ENCODE assay signal across 11 cellular contexts in the genomic region with DNA sequence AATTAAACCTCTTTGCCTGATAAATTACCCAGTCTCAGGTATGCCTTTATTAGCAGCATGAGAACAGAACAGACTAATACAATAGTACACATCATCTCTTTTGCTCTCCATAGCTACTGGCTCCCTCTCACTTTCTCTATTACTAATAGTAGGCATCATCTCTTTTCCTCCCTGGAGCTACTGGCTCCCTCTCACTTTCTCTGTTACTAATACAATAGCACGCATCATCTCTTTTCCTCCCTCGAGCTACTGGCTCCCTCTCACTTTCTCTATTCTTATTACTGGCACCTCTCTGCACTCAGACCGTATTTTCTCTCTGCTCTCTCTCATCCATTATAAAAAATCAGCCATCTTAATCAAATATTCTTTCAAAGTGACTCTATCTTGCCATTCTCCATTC. TPM values are rescaled to one million over a fixed set of nuclear protein-coding genes. Genes with fewer than 3 reads are reported as not detected.
A peak's percentile ranks its signal among the peaks of the same experiment; 100 is the strongest.
DNase-seq lines count a peak whose midpoint lies in the region; ATAC-seq and TF ChIP-seq lines count a peak whose summit lies in the region.
"Had no signal": no experiment of that assay in that cellular context is flagged by ENCODE, and none has a peak within 500 bp of the region (broad histone marks: within the 10 kb centered on the region; RNA-seq: fewer than 3 reads in every experiment).

No MANE protein-coding gene starts in this region.

- H3K4me1 Mint-ChIP-seq in activated naive CD4-positive, alpha-beta T cell treated with anti-CD3 and anti-CD28 coated beads for 36 hours (ENCODE audit: low read depth): peaks cover 38% of the 10 kb centered on the region
- H3K4me1 Mint-ChIP-seq in T-cell: peaks cover 38 to 50% (median 41%) of the 10 kb centered on the region in 3 donors
- H3K4me1 Mint-ChIP-seq in stimulated activated naive CD8-positive, alpha-beta T cell treated with anti-CD3 and anti-CD28 coated beads, Interleukin-15, Interleukin-2, amounts not matched to agents 100 ng/mL and 50 ng/mL, for 24 hours (ENCODE audit: low read depth): peaks cover 47% of the 10 kb centered on the region

- peak overlapping the region; percentile 79 for H3K27ac Mint-ChIP-seq in activated naive CD4-positive, alpha-beta T cell treated with anti-CD3 and anti-CD28 coated beads for 36 hours
- H3K27ac Mint-ChIP-seq in T-cell: peak overlapping the region; percentile 97 to 98
- H3K27ac Mint-ChIP-seq in stimulated activated naive CD8-positive, alpha-beta T cell treated with anti-CD3 and anti-CD28 coated beads, Interleukin-15, Interleukin-2, amounts not matched to agents 100 ng/mL and 50 ng/mL, for 24 hours: peak overlapping the region; percentile 85

- POLR2A ChIA-PET in T-cell (lab: Charles Lee): interaction anchor here in 1 of 2 donors (1.5 kb wide), 1 partner anchor 36 kb away, joined by 3 read pairs; no protein-coding TSS in a partner anchor

- peak overlapping the region; percentile 47 for H3K4me3 Mint-ChIP-seq in activated naive CD4-positive, alpha-beta T cell treated with anti-CD3 and anti-CD28 coated beads for 36 hours
- H3K4me3 Mint-ChIP-seq in T-cell: peak overlapping the region in 2 of 3 donors; percentile 22 to 58
- peak overlapping the region; percentile 55 for H3K4me3 Mint-ChIP-seq in stimulated activated naive CD8-positive, alpha-beta T cell treated with anti-CD3 and anti-CD28 coated beads, Interleukin-15, Interleukin-2, amounts not matched to agents 100 ng/mL and 50 ng/mL, for 24 hours

- intact Hi-C loops in activated naive CD4-positive, alpha-beta T cell treated with anti-CD3 and anti-CD28 coated beads for 36 hours (cut with micrococcal nuclease): loop anchor here (1.0 to 10.0 kb wide), 7 partner anchors 19 to 1590 kb away; partner anchors contain the start of genes ASNS and SDHAF3
- intact Hi-C loops in left cardiac atrium (cut with DNase I): no loop called here

- peak; percentile 34 for DNase-seq in activated naive CD4-positive, alpha-beta T cell treated with anti-CD3 and anti-CD28 coated beads for 36 hours
- no peak for DNase-seq in activated naive CD4-positive, alpha-beta T cell treated with anti-CD3 and anti-CD28 coated beads, Interleukin-2, amount 50 U/mL, for 16 hours
- DNase-seq in T-cell (no peak), GM10266 (ENCODE audit: extremely low spot score) (no peak), left cardiac atrium (no peak), NOMO-1 treated with DMSO at 0.1 percent for 48 hours (lab: John Stamatoyannopoulos, UW; ENCODE audit: unreplicated experiment) (no peak)
- DNase-seq: activated CD4-positive, alpha-beta T cell treated with anti-CD3 and anti-CD28 coated beads, Interleukin-2, amount 50 U/mL, for 4 hours; midbrain; NCI-H1436 treated with DMSO at 0.1 percent for 48 hours had no signal

- peaks cover 8% of the 10 kb centered on the region for H3K9me3 Mint-ChIP-seq in activated naive CD4-positive, alpha-beta T cell treated with anti-CD3 and anti-CD28 coated beads for 36 hours
- H3K9me3 Mint-ChIP-seq in T-cell: peaks cover 0 to 13% (median 5%) of the 10 kb centered on the region in 3 donors
- H3K9me3 Mint-ChIP-seq in stimulated activated naive CD8-positive, alpha-beta T cell treated with anti-CD3 and anti-CD28 coated beads, Interleukin-15, Interleukin-2, amounts not matched to agents 100 ng/mL and 50 ng/mL, for 24 hours: peaks cover 17% of the 10 kb centered on the region

- no peak for TF ChIP-seq CTCF in GM10266 (IDR thresholded peaks at IDR 0.05; ENCODE audit: control insufficient read depth, insufficient read depth, low read depth, missing control alignments)

- peak; percentile 43 for ATAC-seq in HG02763 (IDR thresholded peaks at IDR 0.05; ENCODE audit: unreplicated experiment)
- no peak for ATAC-seq in T-cell (replicated peaks in 1 of 4)
- no peak for ATAC-seq in left cardiac atrium

- CTCF ChIA-PET in activated naive CD4-positive, alpha-beta T cell treated with anti-CD3 and anti-CD28 coated beads for 36 hours (lab: Charles Lee): interaction anchor here (1.7 kb wide), 1 partner anchor 36 kb away, joined by 6 read pairs; no protein-coding TSS in a partner anchor
- CTCF ChIA-PET in T-cell (lab: Charles Lee): no interaction called here

- peaks cover 17% of the 10 kb centered on the region for H3K36me3 Mint-ChIP-seq in activated naive CD4-positive, alpha-beta T cell treated with anti-CD3 and anti-CD28 coated beads for 36 hours (ENCODE audit: low read depth)
- H3K36me3 Mint-ChIP-seq in T-cell: peaks cover 11% of the 10 kb centered on the region
- H3K36me3 Mint-ChIP-seq in stimulated activated naive CD8-positive, alpha-beta T cell treated with anti-CD3 and anti-CD28 coated beads, Interleukin-15, Interleukin-2, amounts not matched to agents 100 ng/mL and 50 ng/mL, for 24 hours (ENCODE audit: low read depth): peaks cover 34% of the 10 kb centered on the region

- no peaks in the 10 kb centered on the region for H3K27me3 Mint-ChIP-seq in activated naive CD4-positive, alpha-beta T cell treated with anti-CD3 and anti-CD28 coated beads for 36 hours (ENCODE audit: low read depth)
- no peaks in the 10 kb centered on the region for H3K27me3 Mint-ChIP-seq in T-cell
- H3K27me3 Mint-ChIP-seq in stimulated activated naive CD8-positive, alpha-beta T cell treated with anti-CD3 and anti-CD28 coated beads, Interleukin-15, Interleukin-2, amounts not matched to agents 100 ng/mL and 50 ng/mL, for 24 hours: no peaks in the 10 kb centered on the region

RNA-seq across cellular contexts. Expression of gene SLC25A13, which starts 37.1 kb away (rescaled TPM):
- total RNA-seq in activated naive CD4-positive, alpha-beta T cell treated with anti-CD3 and anti-CD28 coated beads for 36 hours: 1 to 10 TPM; 4.0 to 5.7 TPM
- 10 to 100 TPM in 3 of 5 donors, 1 to 10 TPM in 2; 8.1 to 19.1 (median 10.9) TPM for total RNA-seq in T-cell
- total RNA-seq in left cardiac atrium: 10 to 100 TPM; 14.6 to 20.4 TPM
